ENCODE assay signal across 17 cellular contexts in genomic region chr1:24244519-24245268, GRCh38. TPM values are rescaled to one million over a fixed set of nuclear protein-coding genes. Genes with fewer than 3 reads are reported as not detected.
DNase-seq lines count a peak whose midpoint lies in the region; ATAC-seq, FAIRE-seq and TF ChIP-seq lines count a peak whose summit lies in the region.
"Had no signal": no experiment of that assay in that cellular context is flagged by ENCODE, and none has a peak within 500 bp of the region (broad histone marks: within the 10 kb centered on the region; RNA-seq: fewer than 3 reads in every experiment).

No MANE protein-coding gene starts in this region.

- POLR2A ChIA-PET in HepG2 (lab: Yijun Ruan, JAX) (no interaction called here), K562 (lab: Yijun Ruan, JAX) (no interaction called here)

- H3K4me3 Mint-ChIP-seq in CD14-positive monocyte = no peak overlapping the region
- H3K4me3 Mint-ChIP-seq: CD4-positive, alpha-beta memory T cell; GM23338; H9 had no signal

- H3K27ac Mint-ChIP-seq in CD14-positive monocyte = no peak overlapping the region
- H3K27ac Mint-ChIP-seq: GM23338, H9 had no signal

- H3K36me3 Mint-ChIP-seq in CD14-positive monocyte = no peaks in the 10 kb centered on the region
- H3K36me3 Mint-ChIP-seq: CD4-positive, alpha-beta memory T cell had no signal

- no peaks in the 10 kb centered on the region for H3K9me3 ChIP-seq in HepG2 (ENCODE audit: low read length)
- H3K9me3 ChIP-seq in right lobe of liver = no peaks in the 10 kb centered on the region
- H3K9me3 ChIP-seq in K562 (replicated peaks; ENCODE audit: control insufficient read depth, insufficient read depth, low read depth, low read length) = no peaks in the 10 kb centered on the region
- H3K9me3 ChIP-seq: BLaER1 treated with 17β-estradiol and CSF1 and Interleukin-3, amounts not matched to agents 10 nM and 100 nM had no signal

- ATAC-seq in HepG2 = no peak
- ATAC-seq in right lobe of liver = no peak
- no peak for ATAC-seq in K562
- ATAC-seq in omental fat pad (ENCODE audit: low FRiP score) = no peak
- ATAC-seq: GM12878, GM23338 had no signal

- H3K9me3 Mint-ChIP-seq in CD14-positive monocyte = peaks cover 0 to 15% (median 6%) of the 10 kb centered on the region in 7 donors
- H3K9me3 Mint-ChIP-seq: CD4-positive, alpha-beta memory T cell; GM23338; H9 had no signal

- no peak overlapping the region for H3K4me3 ChIP-seq in HepG2 (replicated peaks in 1 of 3; ENCODE audit: insufficient read depth in 1 of 3, low read depth in 2 of 3, low read length in 3 of 3)
- H3K4me3 ChIP-seq in right lobe of liver = no peak overlapping the region
- H3K4me3 ChIP-seq in K562 = no peak overlapping the region
- H3K4me3 ChIP-seq: BLaER1 treated with 17β-estradiol and CSF1 and Interleukin-3, amounts not matched to agents 10 nM and 100 nM; GM12878; GM23338 had no signal

- no peak overlapping the region for H2AFZ ChIP-seq in HepG2 (ENCODE audit: low read length)
- H2AFZ ChIP-seq in K562 (ENCODE audit: low read depth, low read length) = no peak overlapping the region
- H2AFZ ChIP-seq: GM23338 had no signal

- H3K4me1 ChIP-seq in HepG2 (ENCODE audit: insufficient read depth, low read length) (no peaks in the 10 kb centered on the region), right lobe of liver (no peaks in the 10 kb centered on the region), K562 (replicated peaks in 1 of 2; ENCODE audit: control insufficient read depth in 2 of 2, insufficient read depth in 2 of 2, low read length in 2 of 2) (no peaks in the 10 kb centered on the region; a peak in 1 of 5 replicates)

- H3K36me3 ChIP-seq in HepG2 (replicated peaks in 1 of 2; ENCODE audit: control insufficient read depth in 1 of 2, insufficient read depth in 2 of 2, low read length in 2 of 2) (no peaks in the 10 kb centered on the region), right lobe of liver (no peaks in the 10 kb centered on the region), K562 (ENCODE audit: control insufficient read depth, insufficient read depth, low read length) (no peaks in the 10 kb centered on the region)
- H3K36me3 ChIP-seq: BLaER1 treated with 17β-estradiol and CSF1 and Interleukin-3, amounts not matched to agents 10 nM and 100 nM had no signal

- H3K9ac ChIP-seq in HepG2 (ENCODE audit: insufficient read depth, low read depth, low read length) (no peak overlapping the region), K562 (ENCODE audit: insufficient read depth in 1 of 2, low read depth in 2 of 2, low read length in 2 of 2) (no peak overlapping the region)
- H3K9ac ChIP-seq: BLaER1 treated with 17β-estradiol and CSF1 and Interleukin-3, amounts not matched to agents 10 nM and 100 nM had no signal

- no peaks in the 10 kb centered on the region for H3K9me1 ChIP-seq in K562 (ENCODE audit: control insufficient read depth, insufficient read depth, low read length)

- TF ChIP-seq POLR2A in HepG2 (IDR thresholded peaks at IDR 0.05; ENCODE audit: insufficient read depth in 1 of 2, low read depth in 2 of 2, low read length in 2 of 2) (no peak), right lobe of liver (IDR thresholded peaks at IDR 0.05) (no peak), K562 (conservative IDR thresholded peaks at IDR 0.05) (no peak)

- H4K20me1 ChIP-seq in HepG2 (ENCODE audit: insufficient read depth, low read length) (no peaks in the 10 kb centered on the region), K562 (replicated peaks; ENCODE audit: control insufficient read depth, insufficient read depth, low read length) (no peaks in the 10 kb centered on the region)
- H4K20me1 ChIP-seq: BLaER1 treated with 17β-estradiol and CSF1 and Interleukin-3, amounts not matched to agents 10 nM and 100 nM had no signal

- DNase-seq in HepG2 (ENCODE audit: low spot score) (no peak), right lobe of liver (no peak), K562 (ENCODE audit: extremely low read depth in 1 of 4, low spot score in 3 of 4) (no peak), fibroblast of gingiva (ENCODE audit: low read depth) (peak; percentile 14), GM13977 (ENCODE audit: low spot score) (no peak), omental fat pad (ENCODE audit: low spot score) (no peak), CD14-positive monocyte (ENCODE audit: low spot score) (no peak)
- DNase-seq: ACHN, DMS79, H9, IMR-90, KG1 had no signal

- peaks cover 0 to 7% of the 10 kb centered on the region in 2 experiments; a peak in 1 of 5 replicates for H3K27me3 ChIP-seq in HepG2 (ENCODE audit: control insufficient read depth in 1 of 2, insufficient read depth in 2 of 2, low read length in 2 of 2)
- H3K27me3 ChIP-seq in right lobe of liver = no peaks in the 10 kb centered on the region
- H3K27me3 ChIP-seq in K562 (ENCODE audit: control insufficient read depth in 2 of 2, insufficient read depth in 2 of 2, low read length in 2 of 2) = peaks cover 9 to 41% of the 10 kb centered on the region in 2 experiments; a peak in 4 of 5 replicates
- H3K27me3 ChIP-seq: BLaER1 treated with 17β-estradiol and CSF1 and Interleukin-3, amounts not matched to agents 10 nM and 100 nM had no signal

- WGBS in HepG2 (ENCODE audit: low lambda C conversion rate) = 0% methylated on average over 1 of the region's 2 CpGs
- WGBS in right lobe of liver (ENCODE audit: insufficient coverage, low coverage, low lambda C conversion rate, missing lambda C conversion rate) = 55% methylated on average over 2 of the region's 2 CpGs
- WGBS in K562 (ENCODE audit: insufficient coverage, low coverage, missing lambda C conversion rate) = 0% methylated on average over 2 of the region's 2 CpGs

- H3K27me3 Mint-ChIP-seq in CD14-positive monocyte (ENCODE audit: low read depth in 3 of 3) = peaks cover 3 to 6% (median 3%) of the 10 kb centered on the region in 3 donors
- H3K27me3 Mint-ChIP-seq: CD4-positive, alpha-beta memory T cell had no signal

- peaks cover 7% of the 10 kb centered on the region for H3K4me1 Mint-ChIP-seq in CD14-positive monocyte
- H3K4me1 Mint-ChIP-seq: CD4-positive, alpha-beta memory T cell; GM23338; H9 had no signal

- FAIRE-seq in HepG2 (lab: Jason Lieb, UNC) = no peak
- FAIRE-seq in K562 (lab: Jason Lieb, UNC) = peak; percentile 19
- FAIRE-seq: GM12878 had no signal

- no peak for TF ChIP-seq EP300 in HepG2 (IDR thresholded peaks at IDR 0.05; ENCODE audit: low read depth in 2 of 2, low read length in 2 of 2)
- TF ChIP-seq EP300 in HepG2 (CRISPR knock-in tag; IDR thresholded peaks at IDR 0.05; ENCODE audit: borderline replicate concordance) = no peak
- TF ChIP-seq EP300 in K562 (IDR thresholded peaks at IDR 0.05; ENCODE audit: low read length) = no peak

- H3K4me2 ChIP-seq in HepG2 (ENCODE audit: low read depth, low read length) (no peak overlapping the region), K562 (ENCODE audit: insufficient read depth, low read length) (no peak overlapping the region)
- H3K4me2 ChIP-seq: BLaER1 treated with 17β-estradiol and CSF1 and Interleukin-3, amounts not matched to agents 10 nM and 100 nM; GM23338 had no signal

- BruUV-seq in HepG2 (replicated peaks; lab: Mats Ljungman, UMichigan) = no TSS peak
- no TSS peak for BruUV-seq in K562 (replicated peaks; lab: Mats Ljungman, UMichigan)

- H3K79me2 ChIP-seq in HepG2 (ENCODE audit: insufficient read depth, low read length) (no peaks in the 10 kb centered on the region), K562 (ENCODE audit: control insufficient read depth, insufficient read depth, low read length) (no peaks in the 10 kb centered on the region)

- H3K27ac ChIP-seq in HepG2 (ENCODE audit: extremely low read length, insufficient read depth, low read length) (no peak overlapping the region), right lobe of liver (no peak overlapping the region), K562 (ENCODE audit: extremely low read depth, low read depth, low read length) (no peak overlapping the region)
- H3K27ac ChIP-seq: 22Rv1; BLaER1 treated with 17β-estradiol and CSF1 and Interleukin-3, amounts not matched to agents 10 nM and 100 nM had no signal

- in situ Hi-C loops in HepG2 (cut with HindIII; ENCODE audit: extremely low pct_ligation_motif_present, low pct_unique_long_range_greater_than_20kb) = no loop called here
- in situ Hi-C loops in K562 (cut with MboI) = no loop called here
- in situ Hi-C loops in GM13977 (cut with MboI; ENCODE audit: low pct_unique_long_range_greater_than_20kb, low sequenced_read_pairs, unreplicated experiment) = no loop called here

- TF ChIP-seq CTCF in HepG2 (CRISPR knock-in tag; IDR thresholded peaks at IDR 0.05) (no peak), right lobe of liver (IDR thresholded peaks at IDR 0.05) (no peak), K562 (IDR thresholded peaks at IDR 0.05 in 2 of 3, conservative IDR thresholded peaks at IDR 0.05 in 1 of 3; ENCODE audit: insufficient read depth in 2 of 3, low read depth in 1 of 3, low read length in 3 of 3) (no peak), GM13977 (IDR thresholded peaks at IDR 0.05; ENCODE audit: extremely low read depth, insufficient read depth, missing control alignments) (no peak), omental fat pad (IDR thresholded peaks at IDR 0.05) (no peak), CD14-positive monocyte (IDR thresholded peaks at IDR 0.05) (no peak)

- CTCF ChIA-PET in HepG2 (lab: Yijun Ruan, JAX; ENCODE audit: low intra/inter-chr PET ratio, low total read pairs) = no interaction called here
- CTCF ChIA-PET in K562 (lab: Yijun Ruan, JAX; ENCODE audit: low intra/inter-chr PET ratio) = no interaction called here

- TF ChIP-seq RAD21 in HepG2 (CRISPR knock-in tag; IDR thresholded peaks at IDR 0.05) (no peak), K562 (CRISPR knock-in tag; conservative IDR thresholded peaks at IDR 0.05 in 1 of 2, IDR thresholded peaks at IDR 0.05 in 1 of 2) (no peak)

- intact Hi-C loops in HepG2 (cut with micrococcal nuclease; ENCODE audit: unreplicated experiment) (no loop called here), right lobe of liver (cut with DNase I) (no loop called here), K562 (cut with micrococcal nuclease) (no loop called here), CD14-positive monocyte (cut with micrococcal nuclease) (no loop called here)

RNA-seq across cellular contexts. Expression of gene IFNLR1, which starts 57.6 kb away (rescaled TPM):
- total RNA-seq in HepG2 (2016; rRNA removed; fragmentation: Illumina TruSeq; extraction: Trizol) = 5.7 and 8.5 TPM in 2 replicates
- total RNA-seq in HepG2 (2016; cell fraction: cytosol; rRNA removed; fragmentation: Illumina TruSeq; extraction: Trizol; ENCODE audit: low read depth) = 3.8 and 4.0 TPM in 2 replicates
- 5.2 and 8.9 TPM in 2 replicates for total RNA-seq in HepG2 (2016; cell fraction: insoluble cytoplasmic fraction; rRNA removed; fragmentation: Illumina TruSeq; extraction: Trizol)
- 5.8 and 6.1 TPM in 2 replicates for total RNA-seq in HepG2 (2016; cell fraction: membrane; rRNA removed; fragmentation: Illumina TruSeq; extraction: Trizol)
- 7.8 TPM in 2 replicates for total RNA-seq in HepG2 (2016; cell fraction: nucleus; rRNA removed; fragmentation: Illumina TruSeq; extraction: Trizol)
- polyA plus RNA-seq in HepG2 (2011; rRNA removed) = 3.8 and 6.5 TPM in 2 replicates
- polyA plus RNA-seq in HepG2 (2011; cell fraction: cytosol; rRNA removed) = 3.4 and 4.6 TPM in 2 replicates
- polyA plus RNA-seq in HepG2 (2011; cell fraction: nucleus; rRNA removed) = 4.6 and 5.3 TPM in 2 replicates
- polyA plus RNA-seq in HepG2 (2012) = 3.2 and 3.9 TPM in 2 replicates
- polyA plus RNA-seq in HepG2 (2016; cell fraction: cytosol; fragmentation: Illumina TruSeq; extraction: Trizol; ENCODE audit: low read depth) = 3.7 and 4.5 TPM in 2 replicates
- 2.8 and 3.6 TPM in 2 replicates for polyA plus RNA-seq in HepG2 (2016; cell fraction: insoluble cytoplasmic fraction; fragmentation: Illumina TruSeq; extraction: Trizol; ENCODE audit: low read depth)
- 3.5 and 3.9 TPM in 2 replicates for polyA plus RNA-seq in HepG2 (2016; cell fraction: membrane; fragmentation: Illumina TruSeq; extraction: Trizol; ENCODE audit: low read depth)
- polyA plus RNA-seq in HepG2 (2016; cell fraction: nucleus; fragmentation: Illumina TruSeq; extraction: Trizol; ENCODE audit: insufficient read depth, low read depth) = 11.8 and 14.2 TPM in 2 replicates
- polyA minus RNA-seq in HepG2 (2011; rRNA and poly(A)+ RNA removed; ENCODE audit: low replicate concordance) = 2.1 and 8.3 TPM in 2 replicates
- 4.3 TPM in 2 replicates for polyA minus RNA-seq in HepG2 (2011; cell fraction: cytosol; rRNA and poly(A)+ RNA removed)
- polyA minus RNA-seq in HepG2 (2011; cell fraction: nucleus; rRNA and poly(A)+ RNA removed) = 2.4 and 3.1 TPM in 2 replicates
- 1 to 10 TPM; 3.4 to 8.3 (median 4.0) TPM for total RNA-seq in right lobe of liver
- not detected in 2 replicates for total RNA-seq in K562 (2011; cell fraction: chromatin; rRNA removed; ENCODE audit: low replicate concordance)
- total RNA-seq in K562 (2011; cell fraction: nucleolus; rRNA removed) = not detected in 2 replicates
- not detected in 2 replicates for total RNA-seq in K562 (2011; cell fraction: nucleoplasm; rRNA removed)
- total RNA-seq in K562 (2014; rRNA removed) = not detected in 2 replicates
- total RNA-seq in K562 (2014; rRNA removed; fragmentation: Illumina TruSeq; extraction: Trizol) = not detected in 2 replicates
- total RNA-seq in K562 (2015; rRNA removed; fragmentation: Illumina TruSeq; extraction: Trizol) = not detected in 2 replicates
- total RNA-seq in K562 (2021) = not detected in 2 replicates
- polyA plus RNA-seq in K562 (2011; rRNA removed) = not detected in 2 replicates
- polyA plus RNA-seq in K562 (2011; cell fraction: cytosol; rRNA removed) = not detected in 2 replicates
- polyA plus RNA-seq in K562 (2011; cell fraction: nucleus; rRNA removed) = not detected in 2 replicates
- polyA plus RNA-seq in K562 (2012) = not detected in 2 replicates
- polyA plus RNA-seq in K562 (2014; fragmentation: Illumina TruSeq; extraction: Trizol) = not detected in 2 replicates
- polyA plus RNA-seq in K562 (2014; fragmentation: Nextera tagmentation; extraction: Ambion mirVana) = not detected
- not detected in 2 replicates for polyA plus RNA-seq in K562 (2014; rRNA removed)
- not detected in 2 replicates for polyA minus RNA-seq in K562 (2011; rRNA and poly(A)+ RNA removed)
- polyA minus RNA-seq in K562 (2011; cell fraction: cytosol; rRNA and poly(A)+ RNA removed) = not detected in 2 replicates
- polyA minus RNA-seq in K562 (2011; cell fraction: nucleus; rRNA and poly(A)+ RNA removed) = not detected in 2 replicates
- 1 to 10 TPM in 3 of 4 donors, not detected in 1; 1.1 to 4.6 (median 1.8) TPM for total RNA-seq in omental fat pad
- polyA plus RNA-seq in CD14-positive monocyte = not detected
- total RNA-seq: IMR-90 had no signal
- polyA plus RNA-seq: IMR-90 had no signal

Comparison
In these comparisons a context has a peak if more than half of its experiments do, and no peak if none do; other contexts are left out.
1. Of the 241 proteins assayed by ChIP-seq in both HepG2 and K562: peak only in HepG2: none; only in K562: ADNP, HDAC2, MAFG, NFE2 and ZFP36; in both: none; in neither: 235; mixed calls (peak in some experiments, not most) for 1.